15 cellular contexts compared by ENCODE assay signal in genomic region chr5:1228121-1228520, GRCh38.
"Had no signal": no experiment of that assay in that cellular context is flagged by ENCODE, and none has a peak within 500 bp of the region (broad histone marks: within the 10 kb centered on the region; RNA-seq: fewer than 3 reads in every experiment).

No MANE protein-coding gene starts in this region.

- H3K36me3 Mint-ChIP-seq: naive thymus-derived CD8-positive, alpha-beta T cell had no signal

- H3K4me3 Mint-ChIP-seq: activated CD4-positive, alpha-beta T cell treated with anti-CD3 and anti-CD28 coated beads, Interleukin-2, amount 10 ng/mL, durations not matched to agents 24 days and 14 days had no signal

- H3K27ac Mint-ChIP-seq: activated CD4-positive, alpha-beta T cell treated with anti-CD3 and anti-CD28 coated beads, Interleukin-2, amount 10 ng/mL, durations not matched to agents 24 days and 14 days; activated T-helper 2 cell treated with anti-CD3 and anti-CD28 coated beads, Interferon-gamma antibody, Interleukin-2, Interleukin-4, amounts not matched to agents 10 μg/mL and 5 μg/mL and 100 μg/mL, durations not matched to agents 14 hours and 24 hours and 36 hours; naive thymus-derived CD8-positive, alpha-beta T cell; progenitor cell of endocrine pancreas had no signal

- H3K27ac ChIP-seq: adrenal gland, colonic mucosa, esophagus squamous epithelium had no signal

- ATAC-seq: left cardiac atrium; naive thymus-derived CD8-positive, alpha-beta T cell had no signal

- H3K9me3 Mint-ChIP-seq: activated CD4-positive, alpha-beta T cell treated with anti-CD3 and anti-CD28 coated beads, Interleukin-2, amount 10 ng/mL, durations not matched to agents 24 days and 14 days; activated T-helper 2 cell treated with anti-CD3 and anti-CD28 coated beads, Interferon-gamma antibody, Interleukin-2, Interleukin-4, amounts not matched to agents 10 μg/mL and 5 μg/mL and 100 μg/mL, durations not matched to agents 14 hours and 24 hours and 36 hours had no signal

- DNase-seq: activated CD4-positive, alpha-beta T cell treated with anti-CD3 and anti-CD28 coated beads, Interleukin-2, amount 10 ng/mL, durations not matched to agents 24 days and 14 days; activated naive CD4-positive, alpha-beta T cell treated with anti-CD3 and anti-CD28 coated beads, Interleukin-2, amount 50 U/mL, for 16 hours; caudate nucleus; colonic mucosa; esophagus squamous epithelium; left cardiac atrium; midbrain; naive thymus-derived CD8-positive, alpha-beta T cell; occipital lobe; stimulated activated naive CD4-positive, alpha-beta T cell; substantia nigra; trophoblast cell had no signal
